ENCODE assay signal across 16 cellular contexts in the genomic region with DNA sequence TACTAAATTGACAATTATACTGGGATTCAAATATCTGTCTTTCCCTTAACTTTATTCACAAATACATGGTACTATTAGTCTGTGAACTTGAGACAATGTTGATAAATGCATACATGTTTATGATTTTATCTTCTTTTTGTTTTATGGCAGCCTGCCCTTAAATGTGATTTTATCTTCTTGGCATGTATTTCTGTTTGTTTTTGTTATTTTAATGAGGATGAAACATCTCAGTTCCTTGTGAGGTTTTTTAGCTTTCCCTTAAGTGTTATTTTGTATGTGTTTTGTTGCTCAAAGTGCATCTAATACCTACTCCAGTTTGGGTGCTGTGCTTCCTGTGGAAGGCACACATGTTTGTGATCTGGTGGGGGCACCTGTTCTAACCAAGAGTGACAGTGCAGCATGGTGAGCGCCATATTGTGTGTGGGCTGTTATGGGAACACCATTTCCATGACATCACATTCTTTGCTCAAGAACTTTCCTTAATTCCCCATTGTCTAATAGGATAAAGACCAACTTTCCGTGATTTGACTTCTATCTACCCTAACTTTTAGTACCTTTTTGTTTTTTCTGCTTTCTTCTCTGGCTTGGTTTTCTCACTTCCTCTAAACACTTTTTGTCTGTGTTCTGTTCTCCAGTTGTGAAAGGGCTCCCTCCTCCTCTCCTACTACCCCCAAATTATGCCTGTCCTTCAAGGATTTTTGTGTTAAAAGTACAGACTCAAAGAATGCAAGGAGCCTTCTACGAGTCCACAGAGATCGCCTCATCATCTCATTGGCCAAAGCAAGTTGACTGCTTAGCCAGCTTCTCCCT.
DNase-seq lines count a peak whose midpoint lies in the region; ATAC-seq and TF ChIP-seq lines count a peak whose summit lies in the region.
"Had no signal": no experiment of that assay in that cellular context is flagged by ENCODE, and none has a peak within 500 bp of the region (broad histone marks: within the 10 kb centered on the region; RNA-seq: fewer than 3 reads in every experiment).

No MANE protein-coding gene starts in this region.

- H3K4me3 ChIP-seq in OCI-LY3 (ENCODE audit: low read length), result no peak overlapping the region
- H3K4me3 ChIP-seq: mucosa of descending colon, sigmoid colon, vagina had no signal

- no peak for DNase-seq in CD4-positive, alpha-beta T cell
- no peak for DNase-seq in memory B cell (ENCODE audit: low spot score in 2 of 2)
- no peak for DNase-seq in C1 segment of cervical spinal cord (lab: John Stamatoyannopoulos, UW)
- DNase-seq in NCI-H446 (lab: John Stamatoyannopoulos, UW), result no peak
- DNase-seq: activated CD4-positive, alpha-beta memory T cell treated with anti-CD3 and anti-CD28 coated beads, Interleukin-2, amount 10 ng/mL, durations not matched to agents 7 days and 5 days; amniotic stem cell; caudate nucleus; GDM1; mucosa of descending colon; NCI-H774; nucleus accumbens; sigmoid colon had no signal

- intact Hi-C loops in CD4-positive, alpha-beta T cell (cut with DNase I, micrococcal nuclease), result no loop called here

- no peaks in the 10 kb centered on the region for H3K9me3 ChIP-seq in CD4-positive, alpha-beta T cell (ENCODE audit: control insufficient read depth, low read length)
- H3K9me3 ChIP-seq in OCI-LY3 (ENCODE audit: insufficient read depth, low read length), result no peaks in the 10 kb centered on the region
- H3K9me3 ChIP-seq: mucosa of descending colon, sigmoid colon, vagina had no signal

- H3K36me3 Mint-ChIP-seq in CD4-positive, alpha-beta T cell (ENCODE audit: low read depth), result no peaks in the 10 kb centered on the region
- no peaks in the 10 kb centered on the region for H3K36me3 Mint-ChIP-seq in memory B cell

- no peaks in the 10 kb centered on the region for H3K27me3 ChIP-seq in CD4-positive, alpha-beta T cell (ENCODE audit: control insufficient read depth, insufficient read depth, low read length)
- no peaks in the 10 kb centered on the region for H3K27me3 ChIP-seq in OCI-LY3 (ENCODE audit: low read depth, low read length)
- H3K27me3 ChIP-seq: sigmoid colon, vagina had no signal

- H3K27ac Mint-ChIP-seq in CD4-positive, alpha-beta T cell, result peak overlapping the region; percentile 3
- H3K27ac Mint-ChIP-seq in memory B cell, result no peak overlapping the region
- H3K27ac Mint-ChIP-seq: activated CD4-positive, alpha-beta memory T cell treated with anti-CD3 and anti-CD28 coated beads, Interleukin-2, amount 10 ng/mL, durations not matched to agents 7 days and 5 days had no signal

- peaks cover 21% of the 10 kb centered on the region for H3K4me1 Mint-ChIP-seq in CD4-positive, alpha-beta T cell (ENCODE audit: low read depth)
- H3K4me1 Mint-ChIP-seq in memory B cell, result peaks cover 22% of the 10 kb centered on the region

- H3K9me3 Mint-ChIP-seq in CD4-positive, alpha-beta T cell, result no peaks in the 10 kb centered on the region
- H3K9me3 Mint-ChIP-seq in memory B cell, result no peaks in the 10 kb centered on the region
- H3K9me3 Mint-ChIP-seq: activated CD4-positive, alpha-beta memory T cell treated with anti-CD3 and anti-CD28 coated beads, Interleukin-2, amount 10 ng/mL, durations not matched to agents 7 days and 5 days had no signal

- H3K9ac ChIP-seq in OCI-LY3 (ENCODE audit: low read length), result no peak overlapping the region

- H3K4me2 ChIP-seq in OCI-LY3 (ENCODE audit: low read length), result peak overlapping the region; percentile 37

- H2AFZ ChIP-seq in OCI-LY3 (ENCODE audit: low read depth, low read length), result no peak overlapping the region

- ATAC-seq in CD4-positive, alpha-beta T cell (ENCODE audit: poor library complexity), result no peak
- ATAC-seq in GM19351 (IDR thresholded peaks at IDR 0.05; ENCODE audit: unreplicated experiment), result peak; percentile 65
- ATAC-seq in memory B cell (ENCODE audit: low read depth), result peak; percentile 57
- no peak for ATAC-seq in GM18861 (IDR thresholded peaks at IDR 0.05; ENCODE audit: unreplicated experiment)

- no peaks in the 10 kb centered on the region for H3K79me2 ChIP-seq in OCI-LY3 (ENCODE audit: low read length)

- CTCF ChIA-PET in CD4-positive, alpha-beta T cell (lab: Charles Lee), result no interaction called here

- no peaks in the 10 kb centered on the region for H4K20me1 ChIP-seq in OCI-LY3 (ENCODE audit: insufficient read depth, low read length)

- H3K27ac ChIP-seq in CD4-positive, alpha-beta T cell (ENCODE audit: low read depth, low read length), result no peak overlapping the region
- H3K27ac ChIP-seq in OCI-LY3 (ENCODE audit: low read length), result no peak overlapping the region
- H3K27ac ChIP-seq: sigmoid colon, vagina had no signal

- H3K4me1 ChIP-seq in OCI-LY3 (ENCODE audit: low read length), result peaks cover 11% of the 10 kb centered on the region
- H3K4me1 ChIP-seq: sigmoid colon, vagina had no signal

- H3K4me3 Mint-ChIP-seq in CD4-positive, alpha-beta T cell, result no peak overlapping the region
- H3K4me3 Mint-ChIP-seq in memory B cell, result no peak overlapping the region
- H3K4me3 Mint-ChIP-seq: activated CD4-positive, alpha-beta memory T cell treated with anti-CD3 and anti-CD28 coated beads, Interleukin-2, amount 10 ng/mL, durations not matched to agents 7 days and 5 days had no signal

- H3K27me3 Mint-ChIP-seq in CD4-positive, alpha-beta T cell, result no peaks in the 10 kb centered on the region
- H3K27me3 Mint-ChIP-seq in memory B cell, result no peaks in the 10 kb centered on the region

- POLR2A ChIA-PET in CD4-positive, alpha-beta T cell (lab: Charles Lee), result no interaction called here

- no peak for TF ChIP-seq CTCF in CD4-positive, alpha-beta T cell (IDR thresholded peaks at IDR 0.05)
- no peak for TF ChIP-seq CTCF in OCI-LY3 (IDR thresholded peaks at IDR 0.05; ENCODE audit: low read depth, low read length)

- H3K36me3 ChIP-seq in OCI-LY3 (replicated peaks; ENCODE audit: low read depth, low read length), result no peaks in the 10 kb centered on the region
- H3K36me3 ChIP-seq: sigmoid colon had no signal

Comparison
In these comparisons a context has a peak if more than half of its experiments do, and no peak if none do; other contexts are left out.
1. ATAC-seq: peak in GM19351 (single experiment) and memory B cell (single experiment); none in CD4-positive, alpha-beta T cell (single experiment) and GM18861 (single experiment).